In genomic region chr14:75881986-75882385, GRCh38 we compare ENCODE assay signal across 1 cellular context.
TF ChIP-seq lines count a peak whose summit lies in the region.

No MANE protein-coding gene starts in this region.

TF ChIP-seq in GM23338, 12 proteins besides CTCF, POLR2A, EP300 and RAD21 (continued from another document):
- TF ChIP-seq REST (IDR thresholded peaks at IDR 0.05; ENCODE audit: unreplicated experiment) = no peak
- no peak for TF ChIP-seq EZH2phosphoT487 (IDR thresholded peaks at IDR 0.05; ENCODE audit: unreplicated experiment)
- no peak for TF ChIP-seq EZH2 (IDR thresholded peaks at IDR 0.05; ENCODE audit: low read depth, unreplicated experiment)
- TF ChIP-seq POLR2AphosphoS5 (IDR thresholded peaks at IDR 0.05; ENCODE audit: low read depth) = no peak
TF ChIP-seq in GM23338: peak in this region for 0.
